Comparison of ENCODE assay signal across 8 cellular contexts in genomic region chr10:49518982-49519578, GRCh38. TPM values are rescaled to one million over a fixed set of nuclear protein-coding genes. Genes with fewer than 3 reads are reported as not detected.
A peak's percentile ranks its signal among the peaks of the same experiment; 100 is the strongest.
DNase-seq lines count a peak whose midpoint lies in the region; ATAC-seq and TF ChIP-seq lines count a peak whose summit lies in the region.

No MANE protein-coding gene starts in this region.

- peaks cover 8% of the 10 kb centered on the region for H3K79me2 ChIP-seq in hepatocyte

- H3K9me2 ChIP-seq in hepatocyte (replicated peaks; ENCODE audit: insufficient read depth): no peaks in the 10 kb centered on the region

- no peaks in the 10 kb centered on the region for H3K4me1 ChIP-seq in hepatocyte (ENCODE audit: insufficient read depth)

- peaks cover 14% of the 10 kb centered on the region for H4K20me1 ChIP-seq in hepatocyte (ENCODE audit: insufficient read depth, poor library complexity, severe bottlenecking)

- no peak overlapping the region for H2AFZ ChIP-seq in hepatocyte

- H3K27me3 ChIP-seq in hepatocyte: no peaks in the 10 kb centered on the region

- H3K36me3 ChIP-seq in hepatocyte (replicated peaks; ENCODE audit: insufficient read depth, low read depth): no peaks in the 10 kb centered on the region

- H3K4me3 ChIP-seq in astrocyte of the cerebellum (ENCODE audit: low read depth, low read length) (no peak overlapping the region), hepatocyte (no peak overlapping the region)

- ATAC-seq in GM21423 (IDR thresholded peaks at IDR 0.05; ENCODE audit: unreplicated experiment) (peak; percentile 60), GM19395 (IDR thresholded peaks at IDR 0.05; ENCODE audit: unreplicated experiment) (no peak), GM21825 (IDR thresholded peaks at IDR 0.05; ENCODE audit: unreplicated experiment) (no peak)

- DNase-seq in DMS114 treated with DMSO at 0.1 percent for 48 hours (lab: John Stamatoyannopoulos, UW; ENCODE audit: unreplicated experiment): peak; percentile 56
- peak; percentile 19 for DNase-seq in NCI-H226
- peak; percentile 34 for DNase-seq in astrocyte of the cerebellum (ENCODE audit: low read depth)
- peak; percentile 59 for DNase-seq in hepatocyte (ENCODE audit: low spot score)
- DNase-seq in stimulated activated CD8-positive, alpha-beta memory T cell treated with anti-CD3 and anti-CD28 coated beads, Interleukin-12 subunit alpha, Interleukin-12 subunit beta, amount 100 ng/mL, for 1 hour (ENCODE audit: low read depth): peak; percentile 12

- no peaks in the 10 kb centered on the region for H3K9me3 ChIP-seq in hepatocyte (ENCODE audit: low read depth)

- H3K4me2 ChIP-seq in hepatocyte: no peak overlapping the region

- WGBS in hepatocyte (ENCODE audit: low lambda C conversion rate, missing lambda C conversion rate): 72% methylated on average over 3 of the region's 3 CpGs

- in situ Hi-C loops in astrocyte of the cerebellum (cut with HindIII; ENCODE audit: low sequenced_read_pairs): no loop called here

- TF ChIP-seq CTCF in astrocyte of the cerebellum (IDR thresholded peaks at IDR 0.05; ENCODE audit: low read depth, low read length, missing control alignments) (peak; percentile 70), hepatocyte (IDR thresholded peaks at IDR 0.05; ENCODE audit: poor library complexity) (peak; percentile 69)

- H3K27ac ChIP-seq in hepatocyte: no peak overlapping the region

RNA-seq across cellular contexts. Expression of gene ERCC6, which starts 19.8 kb away (rescaled TPM):
- total RNA-seq in hepatocyte: 15.6 and 16.5 TPM in 2 replicates
- polyA plus RNA-seq in hepatocyte: 6.9 and 7.3 TPM in 2 replicates
